Comparison of ENCODE assay signal across 8 cellular contexts in the genomic region with DNA sequence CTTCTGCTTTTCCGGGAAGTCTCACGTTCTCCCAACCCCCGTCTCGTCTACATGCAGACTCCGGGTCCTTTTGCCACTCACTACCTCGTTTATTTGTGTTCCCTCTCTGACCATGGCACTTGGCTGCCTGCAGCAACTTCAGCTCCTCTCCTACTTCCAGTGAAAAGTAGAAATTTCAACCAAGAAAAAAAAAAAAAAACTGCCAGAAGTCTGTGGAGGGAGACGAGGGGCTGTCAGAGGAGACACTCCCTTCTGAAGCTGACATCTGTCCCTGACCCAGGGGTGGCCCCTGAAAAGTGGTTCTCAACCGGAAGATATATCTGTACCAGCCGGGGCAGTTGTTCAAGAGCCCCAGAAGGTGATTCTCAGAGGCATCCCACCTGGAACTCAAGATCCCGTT. TPM values are rescaled to one million over a fixed set of nuclear protein-coding genes. Genes with fewer than 3 reads are reported as not detected.
A peak's percentile ranks its signal among the peaks of the same experiment; 100 is the strongest.
DNase-seq lines count a peak whose midpoint lies in the region; ATAC-seq lines count a peak whose summit lies in the region.

No MANE protein-coding gene starts in this region.

- H3K9me3 Mint-ChIP-seq in activated T-cell treated with anti-CD3 and anti-CD28 coated beads, Interleukin-2, amount 50 U/mL, for 72 hours, result no peaks in the 10 kb centered on the region
- peaks cover 3 to 5% of the 10 kb centered on the region in 2 donors for H3K9me3 Mint-ChIP-seq in stimulated activated naive B cell treated with anti-CD40 and anti-IgM and Interleukin-4, amounts not matched to agents 10 μg/mL and 1 μg/mL and 100 μg/mL, for 72 hours

- no peak for DNase-seq in activated T-cell treated with anti-CD3 and anti-CD28 coated beads, Interleukin-2, amount 50 U/mL, for 72 hours
- no peak for DNase-seq in activated T-cell treated with anti-CD3 and anti-CD28 coated beads, Interleukin-2, amount 50 U/mL, for 48 hours
- DNase-seq in T-helper 17 cell, result no peak
- no peak for DNase-seq in stimulated activated naive B cell treated with anti-CD40 and anti-IgM and Interleukin-4, amounts not matched to agents 10 μg/mL and 1 μg/mL and 100 μg/mL, for 72 hours
- no peak for DNase-seq in ACHN

- in situ Hi-C loops in ACHN (cut with HindIII; ENCODE audit: low pct_ligation_motif_present, low pct_unique_long_range_greater_than_20kb, low sequenced_read_pairs), result no loop called here

- peaks cover 0 to 1% of the 10 kb centered on the region in 2 donors for H3K36me3 Mint-ChIP-seq in activated T-cell treated with anti-CD3 and anti-CD28 coated beads, Interleukin-2, amount 50 U/mL, for 72 hours (ENCODE audit: insufficient read depth in 2 of 2)
- peaks cover 7% of the 10 kb centered on the region for H3K36me3 Mint-ChIP-seq in T-helper 17 cell (ENCODE audit: low read depth)
- H3K36me3 Mint-ChIP-seq in stimulated activated naive B cell treated with anti-CD40 and anti-IgM and Interleukin-4, amounts not matched to agents 10 μg/mL and 1 μg/mL and 100 μg/mL, for 72 hours, result peaks cover 0 to 4% of the 10 kb centered on the region in 2 donors

- peak overlapping the region; percentile 51 to 72 for H3K4me3 Mint-ChIP-seq in activated T-cell treated with anti-CD3 and anti-CD28 coated beads, Interleukin-2, amount 50 U/mL, for 72 hours
- H3K4me3 Mint-ChIP-seq in T-helper 17 cell, result peak overlapping the region; percentile 77
- peak overlapping the region; percentile 72 to 74 for H3K4me3 Mint-ChIP-seq in stimulated activated naive B cell treated with anti-CD40 and anti-IgM and Interleukin-4, amounts not matched to agents 10 μg/mL and 1 μg/mL and 100 μg/mL, for 72 hours

- peaks cover 58% of the 10 kb centered on the region for H3K27me3 ChIP-seq in iPS-18a (ENCODE audit: control insufficient read depth, insufficient read depth, low read length)

- H3K27ac Mint-ChIP-seq in activated T-cell treated with anti-CD3 and anti-CD28 coated beads, Interleukin-2, amount 50 U/mL, for 72 hours, result no peak overlapping the region
- no peak overlapping the region for H3K27ac Mint-ChIP-seq in T-helper 17 cell
- peak overlapping the region; percentile 60 for H3K27ac Mint-ChIP-seq in stimulated activated naive B cell treated with anti-CD40 and anti-IgM and Interleukin-4, amounts not matched to agents 10 μg/mL and 1 μg/mL and 100 μg/mL, for 72 hours

- peak overlapping the region; percentile 59 for H3K4me3 ChIP-seq in iPS-18a (ENCODE audit: low read length)

- peaks cover 19% of the 10 kb centered on the region for H3K4me1 Mint-ChIP-seq in activated T-cell treated with anti-CD3 and anti-CD28 coated beads, Interleukin-2, amount 50 U/mL, for 72 hours (ENCODE audit: low read depth)
- peaks cover 10% of the 10 kb centered on the region for H3K4me1 Mint-ChIP-seq in T-helper 17 cell
- peaks cover 10 to 23% of the 10 kb centered on the region in 2 donors for H3K4me1 Mint-ChIP-seq in stimulated activated naive B cell treated with anti-CD40 and anti-IgM and Interleukin-4, amounts not matched to agents 10 μg/mL and 1 μg/mL and 100 μg/mL, for 72 hours

- no peak overlapping the region for H3K27ac ChIP-seq in iPS-18a (ENCODE audit: low read length)

- no peak for ATAC-seq in activated T-cell treated with anti-CD3 and anti-CD28 coated beads, Interleukin-2, amount 50 U/mL, for 72 hours (replicated peaks in 1 of 2)
- ATAC-seq in T-helper 17 cell (no peak), HG02588 (IDR thresholded peaks at IDR 0.05; ENCODE audit: unreplicated experiment) (no peak), GM19397 (IDR thresholded peaks at IDR 0.05; ENCODE audit: unreplicated experiment) (no peak)
- ATAC-seq in stimulated activated naive B cell treated with anti-CD40 and anti-IgM and Interleukin-4, amounts not matched to agents 10 μg/mL and 1 μg/mL and 100 μg/mL, for 72 hours (replicated peaks), result no peak

- H3K4me1 ChIP-seq in iPS-18a (ENCODE audit: control insufficient read depth, low read depth, low read length), result peaks cover 5% of the 10 kb centered on the region

- H3K9ac ChIP-seq in iPS-18a (ENCODE audit: low read length), result no peak overlapping the region

- H3K27me3 Mint-ChIP-seq in activated T-cell treated with anti-CD3 and anti-CD28 coated beads, Interleukin-2, amount 50 U/mL, for 72 hours (ENCODE audit: low read depth), result peaks cover 73% of the 10 kb centered on the region
- H3K27me3 Mint-ChIP-seq in T-helper 17 cell, result peaks cover 79% of the 10 kb centered on the region
- peaks cover 58 to 87% of the 10 kb centered on the region in 2 donors for H3K27me3 Mint-ChIP-seq in stimulated activated naive B cell treated with anti-CD40 and anti-IgM and Interleukin-4, amounts not matched to agents 10 μg/mL and 1 μg/mL and 100 μg/mL, for 72 hours

- no peaks in the 10 kb centered on the region for H3K36me3 ChIP-seq in iPS-18a (ENCODE audit: control insufficient read depth, low read depth, low read length)

- H3K9me3 ChIP-seq in T-helper 17 cell (ENCODE audit: control insufficient read depth, low read length, poor library complexity, severe bottlenecking), result no peaks in the 10 kb centered on the region
- no peaks in the 10 kb centered on the region for H3K9me3 ChIP-seq in iPS-18a (ENCODE audit: control insufficient read depth, low read depth, low read length)

RNA-seq across cellular contexts. Expression of a gene that starts 0.7 kb away (rescaled TPM):
- total RNA-seq in activated T-cell treated with anti-CD3 and anti-CD28 coated beads, Interleukin-2, amount 50 U/mL, for 72 hours, result under 1 TPM; 0.12 to 0.39 TPM
- under 1 TPM in 1 of 2 donors, not detected in 1; 0.12 TPM for total RNA-seq in T-helper 17 cell
